Comparison of ENCODE assay signal across 19 cellular contexts in genomic region chr9:135268981-135269380, GRCh38.
DNase-seq lines count a peak whose midpoint lies in the region; ATAC-seq, FAIRE-seq and TF ChIP-seq lines count a peak whose summit lies in the region.
"Had no signal": no experiment of that assay in that cellular context is flagged by ENCODE, and none has a peak within 500 bp of the region (broad histone marks: within the 10 kb centered on the region; RNA-seq: fewer than 3 reads in every experiment).

No MANE protein-coding gene starts in this region.

- RAD21 ChIA-PET in HCT116 (lab: Charles Lee; ENCODE audit: low non-redundant PET in 1 of 2, low total read pairs in 2 of 2, uncharacterized antibody in 2 of 2, unreplicated experiment in 2 of 2) = no interaction called here

- H2BK12ac ChIP-seq in trophoblast cell (ENCODE audit: low read length) = no peak overlapping the region

- DNase-seq in HCT116 (ENCODE audit: low read depth, low spot score) (no peak), RWPE2 (ENCODE audit: low spot score) (no peak), kidney tubule cell (ENCODE audit: low spot score) (peak; percentile 6), small intestine (peak; percentile 6), upper lobe of left lung (no peak), trophoblast cell (no peak), type B pancreatic cell (ENCODE audit: extremely low spot score, unreplicated experiment) (no peak)
- DNase-seq: BE2C; Caco-2; CD8-positive, alpha-beta memory T cell; DND-41; GDM1; GOT3; H9 had no signal

- H3K4me3 Mint-ChIP-seq in type B pancreatic cell = no peak overlapping the region
- H3K4me3 Mint-ChIP-seq: CD8-positive, alpha-beta memory T cell; H9 had no signal

- H2BK5ac ChIP-seq in trophoblast cell (ENCODE audit: low read depth, low read length, poor library complexity) = no peak overlapping the region

- ATAC-seq in HCT116 = no peak
- peak; percentile 78 for ATAC-seq in RWPE2 (ENCODE audit: low read depth)
- no peak for ATAC-seq in HG03175 (IDR thresholded peaks at IDR 0.05; ENCODE audit: unreplicated experiment)
- ATAC-seq in upper lobe of left lung (ENCODE audit: low FRiP score in 2 of 2) = no peak

- H2AFZ ChIP-seq in HCT116 (ENCODE audit: low read depth, low read length, poor library complexity, severe bottlenecking) = no peak overlapping the region
- H2AFZ ChIP-seq in trophoblast cell (ENCODE audit: insufficient read depth, low read length, poor library complexity) = no peak overlapping the region

- H3K4me2 ChIP-seq in HCT116 (ENCODE audit: low read length) (0 out of 2 replicates have a peak overlapping the region, but pooled peaks have one; percentile 12), trophoblast cell (ENCODE audit: low read length) (no peak overlapping the region)

- H3K9me3 ChIP-seq in HCT116 (ENCODE audit: control insufficient read depth in 1 of 2, insufficient read depth in 1 of 2, low read depth in 1 of 2, low read length in 2 of 2) (no peaks in the 10 kb centered on the region), RWPE2 (ENCODE audit: severe bottlenecking) (no peaks in the 10 kb centered on the region), small intestine (ENCODE audit: control insufficient read depth, low read depth) (no peaks in the 10 kb centered on the region), upper lobe of left lung (no peaks in the 10 kb centered on the region), trophoblast cell (ENCODE audit: insufficient read depth, low read depth, low read length) (peaks cover 7% of the 10 kb centered on the region)
- H3K9me3 ChIP-seq: BE2C, Caco-2 had no signal

- no peak overlapping the region for H3K4me3 ChIP-seq in HCT116 (replicated peaks in 1 of 2; ENCODE audit: low read depth in 1 of 2, low read length in 2 of 2)
- no peak overlapping the region for H3K4me3 ChIP-seq in RWPE2 (ENCODE audit: severe bottlenecking)
- no peak overlapping the region for H3K4me3 ChIP-seq in small intestine (ENCODE audit: low read depth in 1 of 2, low read length in 2 of 2)
- no peak overlapping the region for H3K4me3 ChIP-seq in upper lobe of left lung
- H3K4me3 ChIP-seq in trophoblast cell (ENCODE audit: low read depth, low read length) = no peak overlapping the region

- no peak overlapping the region for H2BK120ac ChIP-seq in trophoblast cell (ENCODE audit: insufficient read depth, low read length, poor library complexity)

- peaks cover 5 to 7% of the 10 kb centered on the region in 2 experiments; a peak in 3 of 4 replicates for H3K4me1 ChIP-seq in HCT116 (ENCODE audit: control insufficient read depth in 1 of 2, insufficient read depth in 2 of 2, low read length in 2 of 2)
- no peaks in the 10 kb centered on the region for H3K4me1 ChIP-seq in RWPE2 (ENCODE audit: insufficient read depth, poor library complexity, severe bottlenecking)
- no peaks in the 10 kb centered on the region for H3K4me1 ChIP-seq in small intestine (ENCODE audit: control insufficient read depth in 2 of 2, insufficient read depth in 1 of 2, low read depth in 1 of 2, low read length in 1 of 2)
- H3K4me1 ChIP-seq in upper lobe of left lung = no peaks in the 10 kb centered on the region
- H3K4me1 ChIP-seq in trophoblast cell (ENCODE audit: control insufficient read depth in 1 of 2, insufficient read depth in 2 of 2, low read length in 2 of 2) = no peaks in the 10 kb centered on the region
- H3K4me1 ChIP-seq: BE2C had no signal

- no peak for TF ChIP-seq RAD21 in HCT116 (IDR thresholded peaks at IDR 0.05; ENCODE audit: low read depth)

- CTCF ChIA-PET in HCT116 (lab: Charles Lee) = no interaction called here

- H3K27me3 Mint-ChIP-seq in type B pancreatic cell = peaks cover 40% of the 10 kb centered on the region

- H3K36me3 Mint-ChIP-seq in type B pancreatic cell = no peaks in the 10 kb centered on the region
- H3K36me3 Mint-ChIP-seq: CD8-positive, alpha-beta memory T cell had no signal

- no peak for TF ChIP-seq CTCF in HCT116 (IDR thresholded peaks at IDR 0.05 in 2 of 3, conservative IDR thresholded peaks at IDR 0.05 in 1 of 3; ENCODE audit: borderline replicate concordance in 1 of 3, insufficient read depth in 1 of 3, low read depth in 2 of 3, low read length in 2 of 3)
- no peak for TF ChIP-seq CTCF in RWPE2 (IDR thresholded peaks at IDR 0.05; ENCODE audit: poor library complexity, severe bottlenecking)
- TF ChIP-seq CTCF in upper lobe of left lung (IDR thresholded peaks at IDR 0.05) = no peak
- no peak for TF ChIP-seq CTCF in type B pancreatic cell (conservative IDR thresholded peaks at IDR 0.05)

- peaks cover 6% of the 10 kb centered on the region for H3K4me1 Mint-ChIP-seq in type B pancreatic cell (ENCODE audit: unreplicated experiment)
- H3K4me1 Mint-ChIP-seq: CD8-positive, alpha-beta memory T cell had no signal

- H3K79me1 ChIP-seq in trophoblast cell (ENCODE audit: low read length) = no peaks in the 10 kb centered on the region

- BruUV-seq in HCT116 (replicated peaks; lab: Mats Ljungman, UMichigan) = no TSS peak

- no peaks in the 10 kb centered on the region for H3K36me3 ChIP-seq in HCT116 (ENCODE audit: control insufficient read depth in 1 of 2, insufficient read depth in 2 of 2, low read length in 2 of 2)
- no peaks in the 10 kb centered on the region for H3K36me3 ChIP-seq in RWPE2 (ENCODE audit: low read depth)
- H3K36me3 ChIP-seq in small intestine (ENCODE audit: control insufficient read depth in 2 of 2, insufficient read depth in 2 of 2, low read length in 2 of 2) = no peaks in the 10 kb centered on the region
- H3K36me3 ChIP-seq in upper lobe of left lung = no peaks in the 10 kb centered on the region
- no peaks in the 10 kb centered on the region for H3K36me3 ChIP-seq in trophoblast cell (ENCODE audit: control insufficient read depth in 1 of 2, insufficient read depth in 2 of 2, low read length in 2 of 2)
- H3K36me3 ChIP-seq: BE2C had no signal

- H3K9ac ChIP-seq in HCT116 (ENCODE audit: low read length) = no peak overlapping the region
- no peak overlapping the region for H3K9ac ChIP-seq in trophoblast cell (ENCODE audit: low read length)

- H3K27ac ChIP-seq in HCT116 (ENCODE audit: low read depth, low read length) = no peak overlapping the region
- no peak overlapping the region for H3K27ac ChIP-seq in RWPE2 (ENCODE audit: poor library complexity, severe bottlenecking)
- no peak overlapping the region for H3K27ac ChIP-seq in small intestine (ENCODE audit: low read depth in 1 of 2, low read length in 1 of 2)
- no peak overlapping the region for H3K27ac ChIP-seq in upper lobe of left lung
- no peak overlapping the region for H3K27ac ChIP-seq in trophoblast cell (ENCODE audit: low read depth, low read length)
- H3K27ac ChIP-seq: HL-60 had no signal

- intact Hi-C loops in HCT116 (cut with micrococcal nuclease) = no loop called here

- H3K79me2 ChIP-seq in HCT116 (ENCODE audit: insufficient read depth, low read length) = no peaks in the 10 kb centered on the region
- H3K79me2 ChIP-seq in trophoblast cell (ENCODE audit: control insufficient read depth, insufficient read depth, low read length, poor library complexity) = no peaks in the 10 kb centered on the region

- no peak overlapping the region for H4K8ac ChIP-seq in trophoblast cell (ENCODE audit: low read depth, low read length)

- H4K12ac ChIP-seq in trophoblast cell (ENCODE audit: low read depth, low read length) = no peak overlapping the region

- H3K4ac ChIP-seq in trophoblast cell (ENCODE audit: low read depth, low read length) = no peak overlapping the region

- H4K20me1 ChIP-seq in HCT116 (ENCODE audit: insufficient read depth) = no peaks in the 10 kb centered on the region

- no peak overlapping the region for H3K14ac ChIP-seq in trophoblast cell (ENCODE audit: low read length)

- H2AK5ac ChIP-seq in trophoblast cell (ENCODE audit: low read length) = no peak overlapping the region

- POLR2A ChIA-PET in HCT116 (lab: Charles Lee) = no interaction called here

- TF ChIP-seq POLR2A in HCT116 (IDR thresholded peaks at IDR 0.05; ENCODE audit: borderline replicate concordance, extremely low read depth, insufficient read depth, insufficient read length) = no peak
- TF ChIP-seq POLR2A in upper lobe of left lung (IDR thresholded peaks at IDR 0.05) = no peak

- H3K27me3 ChIP-seq in HCT116 (ENCODE audit: insufficient read depth, low read length) = peaks cover 23% of the 10 kb centered on the region; the same call in 1 of the 2 replicates
- H3K27me3 ChIP-seq in RWPE2 (ENCODE audit: insufficient read depth, poor library complexity, severe bottlenecking) = peaks cover 21% of the 10 kb centered on the region
- H3K27me3 ChIP-seq in small intestine (ENCODE audit: control insufficient read depth in 2 of 2, insufficient read depth in 2 of 2, low read length in 2 of 2) = peaks cover 0 to 3% of the 10 kb centered on the region in 2 donors
- H3K27me3 ChIP-seq in upper lobe of left lung = no peaks in the 10 kb centered on the region
- H3K27me3 ChIP-seq in trophoblast cell (ENCODE audit: insufficient read depth, low read length) = no peaks in the 10 kb centered on the region
- H3K27me3 ChIP-seq: BE2C had no signal

- H3K27ac Mint-ChIP-seq in type B pancreatic cell = no peak overlapping the region
- H3K27ac Mint-ChIP-seq: CD8-positive, alpha-beta memory T cell had no signal

- H3K23ac ChIP-seq in trophoblast cell (ENCODE audit: low read length) = no peak overlapping the region

- no peak for FAIRE-seq in small intestine (lab: Jason Lieb, UNC)
- FAIRE-seq: A204.1, GM12892, GM19239 had no signal

- no peaks in the 10 kb centered on the region for H3K9me3 Mint-ChIP-seq in type B pancreatic cell

- WGBS in small intestine, 3 donors = 65 to 79% (median 70%) methylated on average over 6 of the region's 6 CpGs
- WGBS in upper lobe of left lung, 2 donors = 84 to 89% methylated on average over 3 to 6 of the region's 6 CpGs
- WGBS in trophoblast cell (ENCODE audit: extremely low coverage, insufficient coverage, insufficient read length) = no CpG with 5 or more reads among the region's 6 CpGs

- no peak overlapping the region for H4K91ac ChIP-seq in trophoblast cell (ENCODE audit: low read depth, low read length)

- H3K9me2 ChIP-seq in HCT116 (ENCODE audit: insufficient read depth) = no peaks in the 10 kb centered on the region

- TF ChIP-seq EP300 in upper lobe of left lung (IDR thresholded peaks at IDR 0.05) = no peak

- no peak overlapping the region for H3K18ac ChIP-seq in trophoblast cell (ENCODE audit: low read length)

TF ChIP-seq in HCT116, 20 proteins besides CTCF, POLR2A, EP300 and RAD21:
- TF ChIP-seq, protein P1, sequence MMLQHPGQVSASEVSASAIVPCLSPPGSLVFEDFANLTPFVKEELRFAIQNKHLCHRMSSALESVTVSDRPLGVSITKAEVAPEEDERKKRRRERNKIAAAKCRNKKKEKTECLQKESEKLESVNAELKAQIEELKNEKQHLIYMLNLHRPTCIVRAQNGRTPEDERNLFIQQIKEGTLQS (IDR thresholded peaks at IDR 0.05) = no peak
- TF ChIP-seq EZH2phosphoT487 (IDR thresholded peaks at IDR 0.05; ENCODE audit: borderline replicate concordance) (no peak), FOSL1 (IDR thresholded peaks at IDR 0.05; ENCODE audit: low read depth) (0 out of 2 replicates have a peak, but pooled peaks have one; percentile 16), SRF (IDR thresholded peaks at IDR 0.05; ENCODE audit: low read depth) (no peak), SIN3A (IDR thresholded peaks at IDR 0.05; ENCODE audit: low read depth) (no peak), JUND (IDR thresholded peaks at IDR 0.05) (0 out of 2 replicates have a peak, but pooled peaks have one; percentile 35)

Comparison
In these comparisons a context has a peak if more than half of its experiments do, and no peak if none do; other contexts are left out.
1. DNase-seq: peak in kidney tubule cell (single experiment) and small intestine (single experiment); none in HCT116 (single experiment), RWPE2 (single experiment), upper lobe of left lung (0 of 2), trophoblast cell (0 of 2) and type B pancreatic cell (single experiment).